24 cellular contexts compared by ENCODE assay signal in the genomic region with DNA sequence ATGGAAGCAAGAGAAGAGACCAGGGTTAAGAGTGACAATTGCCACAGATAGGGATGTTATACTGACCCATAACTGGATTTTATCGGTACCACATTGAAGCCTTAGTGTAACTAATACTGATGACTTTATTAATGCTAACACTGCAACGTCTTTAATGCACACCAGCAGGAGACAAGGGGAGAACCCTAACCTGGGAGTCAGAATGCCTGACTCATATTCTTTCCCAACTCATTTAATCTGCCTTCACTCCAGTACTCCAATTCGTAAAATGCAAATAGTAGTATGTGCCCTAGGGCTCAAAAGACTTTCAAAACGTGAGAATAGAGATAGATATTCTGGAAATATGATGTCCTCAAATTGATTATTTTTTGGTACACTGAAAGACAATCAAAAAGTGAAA.
"Had no signal": no experiment of that assay in that cellular context is flagged by ENCODE, and none has a peak within 500 bp of the region (broad histone marks: within the 10 kb centered on the region; RNA-seq: fewer than 3 reads in every experiment).

No MANE protein-coding gene starts in this region.

- H3K27me3 ChIP-seq: adrenal gland, ascending aorta, esophagus muscularis mucosa, left lung, neural progenitor cell, tibial nerve had no signal

- H3K36me3 Mint-ChIP-seq: activated naive CD8-positive, alpha-beta T cell treated with anti-CD3 and anti-CD28 coated beads for 36 hours; brain; natural killer cell; neural progenitor cell had no signal

- H3K27me3 Mint-ChIP-seq: brain had no signal

- H3K27ac ChIP-seq: adrenal gland, ascending aorta, esophagus muscularis mucosa, left lung, lower lobe of right lung, neural progenitor cell, tibial nerve, VCaP had no signal

- H3K27ac Mint-ChIP-seq: activated naive CD4-positive, alpha-beta T cell treated with anti-CD3 and anti-CD28 coated beads for 36 hours; activated naive CD8-positive, alpha-beta T cell treated with anti-CD3 and anti-CD28 coated beads for 36 hours; activated T-helper 1 cell treated with anti-CD3 and anti-CD28 coated beads, Interleukin-12 subunit alpha, Interleukin-12 subunit beta, Interleukin-2, Interleukin-4 antibody, amounts not matched to agents 30 ng/mL and 10 ng/mL and 1 ng/mL, durations not matched to agents 14 hours and 24 hours and 36 hours; brain; endodermal cell; natural killer cell; neural progenitor cell had no signal

- H3K4me1 ChIP-seq: adrenal gland, ascending aorta, esophagus muscularis mucosa, left lung, lower lobe of right lung, tibial nerve had no signal

- ATAC-seq: left lung, lower lobe of right lung, natural killer cell, right cardiac atrium had no signal

- H3K4me3 Mint-ChIP-seq: activated naive CD4-positive, alpha-beta T cell treated with anti-CD3 and anti-CD28 coated beads for 36 hours; activated naive CD8-positive, alpha-beta T cell treated with anti-CD3 and anti-CD28 coated beads for 36 hours; activated T-helper 1 cell treated with anti-CD3 and anti-CD28 coated beads, Interleukin-12 subunit alpha, Interleukin-12 subunit beta, Interleukin-2, Interleukin-4 antibody, amounts not matched to agents 30 ng/mL and 10 ng/mL and 1 ng/mL, durations not matched to agents 14 hours and 24 hours and 36 hours; brain; endodermal cell; natural killer cell; neural progenitor cell had no signal

- DNase-seq: activated CD4-positive, alpha-beta T cell treated with anti-CD3 and anti-CD28 coated beads for 48 hours; activated CD4-positive, alpha-beta T cell treated with anti-CD3 and anti-CD28 coated beads, Interleukin-2, amount 50 U/mL, for 48 hours; activated CD8-positive, alpha-beta memory T cell treated with anti-CD3 and anti-CD28 coated beads, Interleukin-2, amount 50 U/mL, for 4 hours; activated effector memory CD4-positive, alpha-beta T cell treated with anti-CD3 and anti-CD28 coated beads, Interleukin-2, amount 50 U/mL, for 16 hours; activated naive CD4-positive, alpha-beta T cell treated with anti-CD3 and anti-CD28 coated beads for 36 hours; activated naive CD8-positive, alpha-beta T cell treated with anti-CD3 and anti-CD28 coated beads for 36 hours; activated T-cell treated with anti-CD3 and anti-CD28 coated beads, Interleukin-2, amount 50 U/mL, for 1 hour; adrenal gland; endodermal cell; left lung; lower lobe of right lung; mesendoderm; natural killer cell; occipital lobe; right cardiac atrium; stimulated activated CD4-positive, alpha-beta T cell treated with anti-CD3 and anti-CD28 coated beads, Interleukin-15, amount 100 ng/mL, for 24 hours; stimulated activated naive CD4-positive, alpha-beta T cell treated with Interleukin-2 at 50 U/mL for 16 hours had no signal

- H3K4me1 Mint-ChIP-seq: natural killer cell had no signal

- H3K9me3 Mint-ChIP-seq: activated naive CD4-positive, alpha-beta T cell treated with anti-CD3 and anti-CD28 coated beads for 36 hours; activated naive CD8-positive, alpha-beta T cell treated with anti-CD3 and anti-CD28 coated beads for 36 hours; brain; endodermal cell; neural progenitor cell had no signal
